8 cellular contexts compared by ENCODE assay signal in the genomic region with DNA sequence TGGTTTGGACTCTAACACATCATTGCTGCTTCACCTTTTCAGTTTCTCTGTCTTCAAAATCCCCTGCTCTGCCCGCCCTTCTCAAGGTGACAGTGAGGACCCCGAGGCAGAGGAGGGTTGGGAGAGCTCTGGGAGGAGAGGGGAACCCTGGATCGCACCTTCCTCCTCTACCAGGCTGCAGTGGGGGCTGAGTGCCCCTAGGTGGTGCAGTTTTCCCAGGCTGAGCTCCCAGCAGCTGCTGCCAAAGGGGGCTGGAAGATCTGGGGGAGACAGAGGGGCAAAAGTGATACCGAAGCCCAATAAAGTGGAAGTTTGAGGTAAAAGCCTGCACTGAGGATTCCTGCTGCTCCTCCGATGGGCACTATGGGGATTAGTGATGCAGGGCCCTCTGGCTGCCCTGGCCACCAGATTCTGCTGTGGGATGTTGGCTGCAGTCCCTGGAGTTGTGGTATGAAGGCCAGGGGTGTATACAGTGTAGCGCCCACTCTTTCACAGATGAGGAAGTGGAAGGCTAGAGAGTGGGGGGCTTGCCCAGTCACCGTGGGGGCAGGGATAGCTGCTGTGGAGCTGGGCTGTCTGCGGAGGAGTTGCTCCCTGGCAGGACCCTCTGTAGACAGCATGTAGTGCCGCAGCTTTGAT. TPM values are rescaled to one million over a fixed set of nuclear protein-coding genes. Genes with fewer than 3 reads are reported as not detected.
A peak's percentile ranks its signal among the peaks of the same experiment; 100 is the strongest.
DNase-seq lines count a peak whose midpoint lies in the region; ATAC-seq and TF ChIP-seq lines count a peak whose summit lies in the region.

No MANE protein-coding gene starts in this region.

- no peaks in the 10 kb centered on the region for H3K9me3 Mint-ChIP-seq in type B pancreatic cell

- H3K4me1 ChIP-seq in HEK293 (ENCODE audit: control insufficient read depth, insufficient read depth, low read length), result no peaks in the 10 kb centered on the region

- TF ChIP-seq CTCF in HEK293 (tag by site-specific recombination; IDR thresholded peaks at IDR 0.05) (peak; percentile 68), choroid plexus epithelial cell (conservative IDR thresholded peaks at IDR 0.05; ENCODE audit: low read depth, low read length) (peak; percentile 97), type B pancreatic cell (conservative IDR thresholded peaks at IDR 0.05) (peak; percentile 85)

- H3K36me3 ChIP-seq in HEK293 (ENCODE audit: control insufficient read depth in 2 of 2, insufficient read depth in 1 of 2, low read length in 2 of 2), result no peaks in the 10 kb centered on the region

- no peak overlapping the region for H3K27ac Mint-ChIP-seq in type B pancreatic cell

- POLR2A ChIA-PET in HEK293 (lab: Yijun Ruan, JAX), result no interaction called here

- peaks cover 25% of the 10 kb centered on the region for H3K4me1 Mint-ChIP-seq in type B pancreatic cell (ENCODE audit: unreplicated experiment)

- no peak for ATAC-seq in GM19351 (IDR thresholded peaks at IDR 0.05; ENCODE audit: unreplicated experiment)

- peaks cover 28% of the 10 kb centered on the region for H3K27me3 Mint-ChIP-seq in type B pancreatic cell

- H3K9me3 ChIP-seq in HEK293 (ENCODE audit: control insufficient read depth, insufficient read depth, low read depth, low read length), result no peaks in the 10 kb centered on the region

- H3K4me3 Mint-ChIP-seq in type B pancreatic cell, result no peak overlapping the region

- no peak overlapping the region for H3K27ac ChIP-seq in HEK293 (ENCODE audit: extremely low read depth, low read depth, low read length)

- no peaks in the 10 kb centered on the region for H3K36me3 Mint-ChIP-seq in type B pancreatic cell

- CTCF ChIA-PET in HEK293 (lab: Yijun Ruan, JAX), result interaction anchor here (0.5 to 5.9 kb wide), 39 partner anchors 10 to 1295 kb away, joined by 3 to 77 read pairs (median 4); no protein-coding TSS in a partner anchor

- DNase-seq in COR-L47 (lab: John Stamatoyannopoulos, UW) (peak; percentile 22), SK-N-DZ (ENCODE audit: low spot score) (peak; percentile 23), choroid plexus epithelial cell (ENCODE audit: low read depth) (peak; percentile 41), medulla oblongata (ENCODE audit: extremely low spot score) (peak; percentile 27), type B pancreatic cell (ENCODE audit: extremely low spot score, unreplicated experiment) (no peak), NCI-H187 (lab: John Stamatoyannopoulos, UW) (no peak)

- H3K4me3 ChIP-seq in HEK293 (ENCODE audit: low read depth, low read length), result no peak overlapping the region
- H3K4me3 ChIP-seq in choroid plexus epithelial cell (ENCODE audit: low read depth, low read length), result no peak overlapping the region

TF ChIP-seq in HEK293, 187 proteins besides CTCF, POLR2A, EP300 and RAD21 (continues in another document):
- TF ChIP-seq, protein P1, sequence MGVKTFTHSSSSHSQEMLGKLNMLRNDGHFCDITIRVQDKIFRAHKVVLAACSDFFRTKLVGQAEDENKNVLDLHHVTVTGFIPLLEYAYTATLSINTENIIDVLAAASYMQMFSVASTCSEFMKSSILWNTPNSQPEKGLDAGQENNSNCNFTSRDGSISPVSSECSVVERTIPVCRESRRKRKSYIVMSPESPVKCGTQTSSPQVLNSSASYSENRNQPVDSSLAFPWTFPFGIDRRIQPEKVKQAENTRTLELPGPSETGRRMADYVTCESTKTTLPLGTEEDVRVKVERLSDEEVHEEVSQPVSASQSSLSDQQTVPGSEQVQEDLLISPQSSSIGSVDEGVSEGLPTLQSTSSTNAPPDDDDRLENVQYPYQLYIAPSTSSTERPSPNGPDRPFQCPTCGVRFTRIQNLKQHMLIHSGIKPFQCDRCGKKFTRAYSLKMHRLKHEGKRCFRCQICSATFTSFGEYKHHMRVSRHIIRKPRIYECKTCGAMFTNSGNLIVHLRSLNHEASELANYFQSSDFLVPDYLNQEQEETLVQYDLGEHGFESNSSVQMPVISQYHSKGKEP (tag by site-specific recombination; IDR thresholded peaks at IDR 0.05), result no peak
- no peak for TF ChIP-seq IKZF3 (tag by site-specific recombination; IDR thresholded peaks at IDR 0.05)
- no peak for TF ChIP-seq ZNF837 (tag by site-specific recombination; IDR thresholded peaks at IDR 0.05)
- no peak for TF ChIP-seq ZNF184 (tag by site-specific recombination; IDR thresholded peaks at IDR 0.05)
- no peak for TF ChIP-seq ZNF133 (tag by site-specific recombination; IDR thresholded peaks at IDR 0.05)
- TF ChIP-seq ZNF571 (tag by site-specific recombination; IDR thresholded peaks at IDR 0.05), result no peak
- TF ChIP-seq ZNF221 (tag by site-specific recombination; IDR thresholded peaks at IDR 0.05; ENCODE audit: borderline replicate concordance), result no peak
- peak; percentile 1; the same call in 1 of the 2 replicates for TF ChIP-seq ZNF335 (tag by site-specific recombination; conservative IDR thresholded peaks at IDR 0.05)
- TF ChIP-seq ZBTB8A (tag by site-specific recombination; IDR thresholded peaks at IDR 0.05), result no peak
- TF ChIP-seq ZFP37 (tag by site-specific recombination; IDR thresholded peaks at IDR 0.05), result no peak
- TF ChIP-seq ZNF10 (tag by site-specific recombination; IDR thresholded peaks at IDR 0.05), result no peak
- TF ChIP-seq GLIS2 (tag by site-specific recombination; IDR thresholded peaks at IDR 0.05), result no peak
- TF ChIP-seq, protein P2, sequence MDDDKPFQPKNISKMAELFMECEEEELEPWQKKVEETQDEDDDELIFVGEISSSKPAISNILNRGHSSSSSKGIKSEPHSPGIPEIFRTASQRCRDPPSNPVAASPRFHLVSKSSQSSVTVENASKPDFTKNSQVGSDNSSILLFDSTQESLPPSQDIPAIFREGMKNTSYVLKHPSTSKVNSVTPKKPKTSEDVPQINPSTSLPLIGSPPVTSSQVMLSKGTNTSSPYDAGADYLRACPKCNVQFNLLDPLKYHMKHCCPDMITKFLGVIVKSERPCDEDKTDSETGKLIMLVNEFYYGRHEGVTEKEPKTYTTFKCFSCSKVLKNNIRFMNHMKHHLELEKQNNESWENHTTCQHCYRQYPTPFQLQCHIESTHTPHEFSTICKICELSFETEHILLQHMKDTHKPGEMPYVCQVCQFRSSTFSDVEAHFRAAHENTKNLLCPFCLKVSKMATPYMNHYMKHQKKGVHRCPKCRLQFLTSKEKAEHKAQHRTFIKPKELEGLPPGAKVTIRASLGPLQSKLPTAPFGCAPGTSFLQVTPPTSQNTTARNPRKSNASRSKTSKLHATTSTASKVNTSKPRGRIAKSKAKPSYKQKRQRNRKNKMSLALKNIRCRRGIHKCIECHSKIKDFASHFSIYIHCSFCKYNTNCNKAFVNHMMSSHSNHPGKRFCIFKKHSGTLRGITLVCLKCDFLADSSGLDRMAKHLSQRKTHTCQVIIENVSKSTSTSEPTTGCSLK (tag by site-specific recombination; IDR thresholded peaks at IDR 0.05), result no peak
- no peak for TF ChIP-seq ZNF776 (tag by site-specific recombination; IDR thresholded peaks at IDR 0.05; ENCODE audit: borderline replicate concordance)
- TF ChIP-seq, protein P3, sequence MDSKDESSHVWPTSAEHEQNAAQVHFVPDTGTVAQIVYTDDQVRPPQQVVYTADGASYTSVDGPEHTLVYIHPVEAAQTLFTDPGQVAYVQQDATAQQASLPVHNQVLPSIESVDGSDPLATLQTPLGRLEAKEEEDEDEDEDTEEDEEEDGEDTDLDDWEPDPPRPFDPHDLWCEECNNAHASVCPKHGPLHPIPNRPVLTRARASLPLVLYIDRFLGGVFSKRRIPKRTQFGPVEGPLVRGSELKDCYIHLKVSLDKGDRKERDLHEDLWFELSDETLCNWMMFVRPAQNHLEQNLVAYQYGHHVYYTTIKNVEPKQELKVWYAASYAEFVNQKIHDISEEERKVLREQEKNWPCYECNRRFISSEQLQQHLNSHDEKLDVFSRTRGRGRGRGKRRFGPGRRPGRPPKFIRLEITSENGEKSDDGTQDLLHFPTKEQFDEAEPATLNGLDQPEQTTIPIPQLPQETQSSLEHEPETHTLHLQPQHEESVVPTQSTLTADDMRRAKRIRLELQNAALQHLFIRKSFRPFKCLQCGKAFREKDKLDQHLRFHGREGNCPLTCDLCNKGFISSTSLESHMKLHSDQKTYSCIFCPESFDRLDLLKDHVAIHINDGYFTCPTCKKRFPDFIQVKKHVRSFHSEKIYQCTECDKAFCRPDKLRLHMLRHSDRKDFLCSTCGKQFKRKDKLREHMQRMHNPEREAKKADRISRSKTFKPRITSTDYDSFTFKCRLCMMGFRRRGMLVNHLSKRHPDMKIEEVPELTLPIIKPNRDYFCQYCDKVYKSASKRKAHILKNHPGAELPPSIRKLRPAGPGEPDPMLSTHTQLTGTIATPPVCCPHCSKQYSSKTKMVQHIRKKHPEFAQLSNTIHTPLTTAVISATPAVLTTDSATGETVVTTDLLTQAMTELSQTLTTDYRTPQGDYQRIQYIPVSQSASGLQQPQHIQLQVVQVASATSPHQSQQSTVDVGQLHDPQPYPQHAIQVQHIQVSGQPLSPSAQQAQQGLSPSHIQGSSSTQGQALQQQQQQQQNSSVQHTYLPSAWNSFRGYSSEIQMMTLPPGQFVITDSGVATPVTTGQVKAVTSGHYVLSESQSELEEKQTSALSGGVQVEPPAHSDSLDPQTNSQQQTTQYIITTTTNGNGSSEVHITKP (tag by site-specific recombination; IDR thresholded peaks at IDR 0.05), result peak; percentile 31; the same call in 1 of the 2 replicates
- no peak for TF ChIP-seq ZNF16 (tag by site-specific recombination; IDR thresholded peaks at IDR 0.05; ENCODE audit: low read depth)
- TF ChIP-seq ZBTB1 (tag by site-specific recombination; IDR thresholded peaks at IDR 0.05), result no peak
- no peak for TF ChIP-seq ZNF19 (tag by site-specific recombination; IDR thresholded peaks at IDR 0.05; ENCODE audit: low read depth)
- no peak for TF ChIP-seq MEIS1 (CRISPR knock-in tag; IDR thresholded peaks at IDR 0.05; ENCODE audit: borderline replicate concordance)
- TF ChIP-seq ZNF624 (tag by site-specific recombination; IDR thresholded peaks at IDR 0.05), result no peak
- no peak for TF ChIP-seq ZEB2 (tag by site-specific recombination; IDR thresholded peaks at IDR 0.05)
- TF ChIP-seq ZNF223 (tag by site-specific recombination; IDR thresholded peaks at IDR 0.05), result no peak

RNA-seq across cellular contexts. Expression of a gene that starts 40.7 kb away (rescaled TPM):
- 29.6 and 34.6 TPM in 2 replicates for polyA plus RNA-seq in SK-N-DZ (2014; cell fraction: cytosol; rRNA removed)
- polyA plus RNA-seq in SK-N-DZ (2014; cell fraction: nucleus; rRNA removed), result 31.9 and 42.3 TPM in 2 replicates
- total RNA-seq in type B pancreatic cell (ENCODE audit: low replicate concordance), result 17.2 and 36.7 TPM in 2 replicates

Comparison
In these comparisons a context has a peak if more than half of its experiments do, and no peak if none do; other contexts are left out.
1. DNase-seq: peak in COR-L47 (single experiment), SK-N-DZ (single experiment), choroid plexus epithelial cell (single experiment) and medulla oblongata (single experiment); none in type B pancreatic cell (single experiment) and NCI-H187 (0 of 2).
2. Peak in every context shown above with its lines, with median percentiles within 50 percentile points of each other: CTCF ChIP-seq.